In genomic region chr3:54122046-54122801, GRCh38 we compare ENCODE assay signal across 8 cellular contexts. TPM values are rescaled to one million over a fixed set of nuclear protein-coding genes. Genes with fewer than 3 reads are reported as not detected.
A peak's percentile ranks its signal among the peaks of the same experiment; 100 is the strongest.
DNase-seq lines count a peak whose midpoint lies in the region; ATAC-seq and TF ChIP-seq lines count a peak whose summit lies in the region.

Gene CACNA2D3 (plus strand): TSS chr3:54122552.

- no peak within 1 kb of the TSS for H3K27ac Mint-ChIP-seq in activated CD4-positive, alpha-beta T cell treated with anti-CD3 and anti-CD28 coated beads, Interleukin-2, amount 10 ng/mL, durations not matched to agents 24 days and 14 days
- H3K27ac Mint-ChIP-seq in activated CD4-positive, alpha-beta memory T cell treated with anti-CD3 and anti-CD28 coated beads, Interleukin-2, amount 10 ng/mL, durations not matched to agents 7 days and 5 days, result no peak within 1 kb of the TSS

- peaks cover 2% of the 10 kb centered on the region for H3K36me3 Mint-ChIP-seq in activated CD4-positive, alpha-beta T cell treated with anti-CD3 and anti-CD28 coated beads, Interleukin-2, amount 10 ng/mL, durations not matched to agents 24 days and 14 days (ENCODE audit: low read depth)
- peaks cover 2% of the 10 kb centered on the region for H3K36me3 Mint-ChIP-seq in activated CD4-positive, alpha-beta memory T cell treated with anti-CD3 and anti-CD28 coated beads, Interleukin-2, amount 10 ng/mL, durations not matched to agents 7 days and 5 days (ENCODE audit: low read depth)

- H3K4me1 Mint-ChIP-seq in activated CD4-positive, alpha-beta T cell treated with anti-CD3 and anti-CD28 coated beads, Interleukin-2, amount 10 ng/mL, durations not matched to agents 24 days and 14 days, result peaks cover 2% of the 10 kb centered on the region
- H3K4me1 Mint-ChIP-seq in activated CD4-positive, alpha-beta memory T cell treated with anti-CD3 and anti-CD28 coated beads, Interleukin-2, amount 10 ng/mL, durations not matched to agents 7 days and 5 days, result peaks cover 1% of the 10 kb centered on the region

- H3K9me3 ChIP-seq in SU-DHL-6 (ENCODE audit: insufficient read depth, low read length) (no peaks in the 10 kb centered on the region), psoas muscle (no peaks in the 10 kb centered on the region)

- DNase-seq in activated CD4-positive, alpha-beta T cell treated with anti-CD3 and anti-CD28 coated beads, Interleukin-2, amount 10 ng/mL, durations not matched to agents 24 days and 14 days, result peak; percentile 38
- no peak for DNase-seq in activated CD4-positive, alpha-beta T cell treated with anti-CD3 and anti-CD28 coated beads, Interleukin-2, amount 50 U/mL, for 4 hours
- DNase-seq in Right ventricle myocardium inferior (ENCODE audit: missing footprints) (peak; percentile 80), psoas muscle (peak; percentile 61 to 82), MV-4-11 (lab: John Stamatoyannopoulos, UW) (no peak)
- no peak for DNase-seq in activated CD4-positive, alpha-beta memory T cell treated with anti-CD3 and anti-CD28 coated beads, Interleukin-2, amount 10 ng/mL, durations not matched to agents 7 days and 5 days
- no peak for DNase-seq in stimulated activated CD8-positive, alpha-beta memory T cell treated with anti-CD3 and anti-CD28 coated beads, Interleukin-4, amount 100 ng/mL, for 48 hours

- ATAC-seq in Right ventricle myocardium inferior (peak; percentile 90), psoas muscle (peak; percentile 74 to 83 (median 79))

- H3K79me2 ChIP-seq in SU-DHL-6 (ENCODE audit: insufficient read depth, low read length), result no peaks in the 10 kb centered on the region

- H4K20me1 ChIP-seq in SU-DHL-6 (ENCODE audit: low read depth, low read length), result no peaks in the 10 kb centered on the region

- peak within 1 kb of the TSS; percentile 63 for H3K27ac ChIP-seq in SU-DHL-6 (ENCODE audit: low read depth, low read length)
- peak within 1 kb of the TSS; percentile 64 for H3K27ac ChIP-seq in psoas muscle

- peaks cover 9% of the 10 kb centered on the region for H3K4me1 ChIP-seq in psoas muscle

- TF ChIP-seq CTCF in SU-DHL-6 (IDR thresholded peaks at IDR 0.05; ENCODE audit: insufficient read depth, low read length, poor library complexity, severe bottlenecking) (no peak), psoas muscle (IDR thresholded peaks at IDR 0.05) (no peak)

- no peaks in the 10 kb centered on the region for H3K9me3 Mint-ChIP-seq in activated CD4-positive, alpha-beta T cell treated with anti-CD3 and anti-CD28 coated beads, Interleukin-2, amount 10 ng/mL, durations not matched to agents 24 days and 14 days
- no peaks in the 10 kb centered on the region for H3K9me3 Mint-ChIP-seq in activated CD4-positive, alpha-beta memory T cell treated with anti-CD3 and anti-CD28 coated beads, Interleukin-2, amount 10 ng/mL, durations not matched to agents 7 days and 5 days

- POLR2A ChIA-PET in activated CD4-positive, alpha-beta memory T cell treated with anti-CD3 and anti-CD28 coated beads, Interleukin-2, amount 10 ng/mL, durations not matched to agents 7 days and 5 days (lab: Charles Lee), result no interaction called here

- H3K4me3 ChIP-seq in SU-DHL-6 (ENCODE audit: insufficient read depth, low read length, poor library complexity, severe bottlenecking), result peak within 1 kb of the TSS; percentile 62
- H3K4me3 ChIP-seq in psoas muscle, result peak within 1 kb of the TSS; percentile 73

- H3K4me2 ChIP-seq in SU-DHL-6 (ENCODE audit: low read depth, low read length, poor library complexity, severe bottlenecking), result peak within 1 kb of the TSS; percentile 84

- H2AFZ ChIP-seq in SU-DHL-6 (ENCODE audit: low read depth, low read length, severe bottlenecking), result peak within 1 kb of the TSS; percentile 87

- H3K27me3 ChIP-seq in SU-DHL-6 (ENCODE audit: low read length) (no peaks in the 10 kb centered on the region), psoas muscle (ENCODE audit: insufficient read depth in 3 of 3, low read length in 2 of 3) (no peaks in the 10 kb centered on the region)

- peak within 1 kb of the TSS; percentile 71 for H3K9ac ChIP-seq in SU-DHL-6 (ENCODE audit: low read length)

- CTCF ChIA-PET in activated CD4-positive, alpha-beta memory T cell treated with anti-CD3 and anti-CD28 coated beads, Interleukin-2, amount 10 ng/mL, durations not matched to agents 7 days and 5 days (lab: Charles Lee), result no interaction called here

- WGBS in psoas muscle, 3 donors, result 0 to 1% (median 1%) methylated on average over 36 to 106 of the region's 109 CpGs

- no peak within 1 kb of the TSS for H3K4me3 Mint-ChIP-seq in activated CD4-positive, alpha-beta T cell treated with anti-CD3 and anti-CD28 coated beads, Interleukin-2, amount 10 ng/mL, durations not matched to agents 24 days and 14 days
- no peak within 1 kb of the TSS for H3K4me3 Mint-ChIP-seq in activated CD4-positive, alpha-beta memory T cell treated with anti-CD3 and anti-CD28 coated beads, Interleukin-2, amount 10 ng/mL, durations not matched to agents 7 days and 5 days

- H3K36me3 ChIP-seq in SU-DHL-6 (ENCODE audit: low read length), result no peaks in the 10 kb centered on the region
- no peaks in the 10 kb centered on the region for H3K36me3 ChIP-seq in psoas muscle (ENCODE audit: insufficient read depth in 1 of 2, low read depth in 1 of 2)

- intact Hi-C loops in activated CD4-positive, alpha-beta T cell treated with anti-CD3 and anti-CD28 coated beads, Interleukin-2, amount 10 ng/mL, durations not matched to agents 24 days and 14 days (cut with micrococcal nuclease), result no loop called here
- intact Hi-C loops in Right ventricle myocardium inferior (cut with DNase I) (loop anchor here (5.0 kb wide), 2 partner anchors 125 to 180 kb away; no protein-coding TSS in a partner anchor), psoas muscle (cut with DNase I) (loop anchor here in 1 of 2 donors (10.0 kb wide), 1 partner anchor 177 kb away; no protein-coding TSS in a partner anchor)

- no peaks in the 10 kb centered on the region for H3K9me2 ChIP-seq in SU-DHL-6 (replicated peaks; ENCODE audit: insufficient read depth, low read length)

- H3F3A ChIP-seq in SU-DHL-6 (ENCODE audit: insufficient read depth), result no peaks in the 10 kb centered on the region

- H3K27me3 Mint-ChIP-seq in activated CD4-positive, alpha-beta T cell treated with anti-CD3 and anti-CD28 coated beads, Interleukin-2, amount 10 ng/mL, durations not matched to agents 24 days and 14 days, result peaks cover 42% of the 10 kb centered on the region
- H3K27me3 Mint-ChIP-seq in activated CD4-positive, alpha-beta memory T cell treated with anti-CD3 and anti-CD28 coated beads, Interleukin-2, amount 10 ng/mL, durations not matched to agents 7 days and 5 days, result peaks cover 49% of the 10 kb centered on the region

RNA-seq across cellular contexts. Expression of gene CACNA2D3, which starts in this region (rescaled TPM):
- total RNA-seq in activated CD4-positive, alpha-beta T cell treated with anti-CD3 and anti-CD28 coated beads, Interleukin-2, amount 10 ng/mL, durations not matched to agents 24 days and 14 days, result not detected in 2 replicates
- total RNA-seq in Right ventricle myocardium inferior (33.7 TPM), psoas muscle (10 to 100 TPM in 2 of 4 donors, 1 to 10 TPM in 2; 6.1 to 13.5 (median 8.5) TPM)
- polyA plus RNA-seq in psoas muscle, result 10 to 100 TPM in 1 of 3 donors, 1 to 10 TPM in 2; 2.7 to 11.7 (median 9.0) TPM
- total RNA-seq in activated CD4-positive, alpha-beta memory T cell treated with anti-CD3 and anti-CD28 coated beads, Interleukin-2, amount 10 ng/mL, durations not matched to agents 7 days and 5 days, result not detected

Comparison
In these comparisons a context has a peak if more than half of its experiments do, and no peak if none do; other contexts are left out.
1. Peak in DNase-seq in activated CD4-positive, alpha-beta T cell treated with anti-CD3 and anti-CD28 coated beads, Interleukin-2, amount 10 ng/mL, durations not matched to agents 24 days and 14 days; RNA of the gene not detected or under 1 TPM.
2. DNase-seq: peak in Right ventricle myocardium inferior (single experiment) and psoas muscle (2 of 2); none in activated CD4-positive, alpha-beta T cell treated with anti-CD3 and anti-CD28 coated beads, Interleukin-2, amount 50 U/mL, for 4 hours (0 of 2), activated CD4-positive, alpha-beta memory T cell treated with anti-CD3 and anti-CD28 coated beads, Interleukin-2, amount 10 ng/mL, durations not matched to agents 7 days and 5 days (single experiment), stimulated activated CD8-positive, alpha-beta memory T cell treated with anti-CD3 and anti-CD28 coated beads, Interleukin-4, amount 100 ng/mL, for 48 hours (single experiment) and MV-4-11 (single experiment).